In genomic region chr6:14123331-14124105, GRCh38 we compare ENCODE assay signal across 13 cellular contexts. TPM values are rescaled to one million over a fixed set of nuclear protein-coding genes. Genes with fewer than 3 reads are reported as not detected.
DNase-seq lines count a peak whose midpoint lies in the region; ATAC-seq and TF ChIP-seq lines count a peak whose summit lies in the region.
"Had no signal": no experiment of that assay in that cellular context is flagged by ENCODE, and none has a peak within 500 bp of the region (broad histone marks: within the 10 kb centered on the region; RNA-seq: fewer than 3 reads in every experiment).

No MANE protein-coding gene starts in this region.

- peak; percentile 47 for DNase-seq in GM03348 (ENCODE audit: low spot score)
- peak; percentile 77 for DNase-seq in NOMO-1 treated with DMSO at 0.1 percent for 48 hours (lab: John Stamatoyannopoulos, UW; ENCODE audit: unreplicated experiment)
- DNase-seq in sciatic nerve (ENCODE audit: low spot score): no peak
- no peak for DNase-seq in mesendoderm
- no peak for DNase-seq in transverse colon
- DNase-seq: activated CD4-positive, alpha-beta T cell treated with anti-CD3 and anti-CD28 coated beads, Interleukin-2, amount 50 U/mL, for 1 hour; endodermal cell; hypothalamus; NCI-H2227 treated with DMSO at 0.1 percent for 48 hours; small intestine had no signal

- no peak overlapping the region for H3K4ac ChIP-seq in mesendoderm (ENCODE audit: low read depth, low read length)

- no peak for TF ChIP-seq CTCF in transverse colon (IDR thresholded peaks at IDR 0.05)

- no peak overlapping the region for H3K4me2 ChIP-seq in mesendoderm (ENCODE audit: low read length)

- H3K27me3 ChIP-seq in mesendoderm (ENCODE audit: insufficient read depth, low read length, poor library complexity) (no peaks in the 10 kb centered on the region), transverse colon (no peaks in the 10 kb centered on the region)
- H3K27me3 ChIP-seq: SJSA1 had no signal

- peaks cover 71% of the 10 kb centered on the region for H3K4me1 Mint-ChIP-seq in dendritic cell treated with granulocyte-macrophage colony-stimulating factor and Interleukin-4, amounts not matched to agents 40 ng/mL and 50 ng/mL, for 4 days (ENCODE audit: low read depth)

- H4K5ac ChIP-seq in mesendoderm (ENCODE audit: low read length): no peak overlapping the region

- no peak overlapping the region for H3K23ac ChIP-seq in mesendoderm (ENCODE audit: low read length)

- no peaks in the 10 kb centered on the region for H3K79me2 ChIP-seq in mesendoderm (ENCODE audit: control insufficient read depth, insufficient read depth, low read length)

- H4K8ac ChIP-seq in mesendoderm (ENCODE audit: low read depth, low read length): no peak overlapping the region

- H3K4me3 Mint-ChIP-seq in dendritic cell treated with granulocyte-macrophage colony-stimulating factor and Interleukin-4, amounts not matched to agents 40 ng/mL and 50 ng/mL, for 4 days: peak overlapping the region; percentile 64
- H3K4me3 Mint-ChIP-seq: endodermal cell had no signal

- H3K27ac ChIP-seq in mesendoderm (ENCODE audit: low read depth, low read length) (no peak overlapping the region), transverse colon (peak overlapping the region in 1 of 4 donors; percentile 17)
- H3K27ac ChIP-seq: SJSA1 had no signal

- no peak overlapping the region for H2AK5ac ChIP-seq in mesendoderm (ENCODE audit: low read length)

- in situ Hi-C loops in transverse colon (cut with MboI; ENCODE audit: low pct_ligation_motif_present in 1 of 4, low pct_unique_long_range_greater_than_20kb in 1 of 4, low sequenced_read_pairs in 3 of 4): no loop called here

- H3K27me3 Mint-ChIP-seq in dendritic cell treated with granulocyte-macrophage colony-stimulating factor and Interleukin-4, amounts not matched to agents 40 ng/mL and 50 ng/mL, for 4 days: no peaks in the 10 kb centered on the region

- no peak overlapping the region for H2BK120ac ChIP-seq in mesendoderm (ENCODE audit: low read depth, low read length)

- H3K4me1 ChIP-seq in mesendoderm (ENCODE audit: control insufficient read depth, low read depth, low read length) (no peaks in the 10 kb centered on the region), transverse colon (peaks cover 0 to 16% (median 8%) of the 10 kb centered on the region in 4 donors)
- H3K4me1 ChIP-seq: SJSA1 had no signal

- H3K27ac Mint-ChIP-seq in dendritic cell treated with granulocyte-macrophage colony-stimulating factor and Interleukin-4, amounts not matched to agents 40 ng/mL and 50 ng/mL, for 4 days: peak overlapping the region; percentile 96
- H3K27ac Mint-ChIP-seq: endodermal cell had no signal

- no peak for TF ChIP-seq POLR2A in transverse colon (IDR thresholded peaks at IDR 0.05)

- H3K36me3 ChIP-seq in mesendoderm (ENCODE audit: control insufficient read depth, insufficient read depth, low read length) (no peaks in the 10 kb centered on the region), transverse colon (no peaks in the 10 kb centered on the region)
- H3K36me3 ChIP-seq: SJSA1 had no signal

- no peak for TF ChIP-seq EP300 in transverse colon (IDR thresholded peaks at IDR 0.05; ENCODE audit: low read depth)

- H3K18ac ChIP-seq in mesendoderm (ENCODE audit: low read length): no peak overlapping the region

- H3K9ac ChIP-seq in mesendoderm (ENCODE audit: low read length): no peak overlapping the region

- H3K36me3 Mint-ChIP-seq in dendritic cell treated with granulocyte-macrophage colony-stimulating factor and Interleukin-4, amounts not matched to agents 40 ng/mL and 50 ng/mL, for 4 days (ENCODE audit: low read depth): peaks cover 60% of the 10 kb centered on the region

- no peak overlapping the region for H2BK5ac ChIP-seq in mesendoderm (ENCODE audit: low read length)

- H3K56ac ChIP-seq in mesendoderm (ENCODE audit: low read length): no peak overlapping the region

- H3K4me3 ChIP-seq in mesendoderm (ENCODE audit: low read length) (no peak overlapping the region), transverse colon (no peak overlapping the region)
- H3K4me3 ChIP-seq: SJSA1 had no signal

- H3K9me3 Mint-ChIP-seq in dendritic cell treated with granulocyte-macrophage colony-stimulating factor and Interleukin-4, amounts not matched to agents 40 ng/mL and 50 ng/mL, for 4 days: no peaks in the 10 kb centered on the region
- H3K9me3 Mint-ChIP-seq: endodermal cell had no signal

- intact Hi-C loops in dendritic cell treated with granulocyte-macrophage colony-stimulating factor and Interleukin-4, amounts not matched to agents 40 ng/mL and 50 ng/mL, for 4 days (cut with micrococcal nuclease): no loop called here
- intact Hi-C loops in sciatic nerve (cut with DNase I): no loop called here
- intact Hi-C loops in transverse colon (cut with DNase I; ENCODE audit: low total_unique reads): no loop called here

- no peaks in the 10 kb centered on the region for H3K9me3 ChIP-seq in transverse colon
- H3K9me3 ChIP-seq: SJSA1 had no signal

- ATAC-seq in sciatic nerve (peak; percentile 60), HG03135 (IDR thresholded peaks at IDR 0.05; ENCODE audit: unreplicated experiment) (no peak)

- no peak overlapping the region for H2BK15ac ChIP-seq in mesendoderm (replicated peaks; ENCODE audit: low read depth)

- WGBS in mesendoderm (ENCODE audit: extremely low coverage, insufficient coverage, low lambda C conversion rate): no CpG with 5 or more reads among the region's 7 CpGs
- 86 to 100% methylated on average over 4 to 7 of the region's 7 CpGs for WGBS in transverse colon (ENCODE audit: low coverage in 1 of 2), 2 donors

- H3K79me1 ChIP-seq in mesendoderm (ENCODE audit: low read length): no peaks in the 10 kb centered on the region

RNA-seq across cellular contexts. Expression of gene CD83, which starts 5.9 kb away (rescaled TPM):
- total RNA-seq in sciatic nerve: 22.3 TPM
- 5.4 TPM for polyA plus RNA-seq in mesendoderm (2013, experiment 1 of 2)
- 5.3 TPM for polyA plus RNA-seq in mesendoderm (2013, experiment 2 of 2)
- total RNA-seq in transverse colon: 1 to 10 TPM in 3 of 4 donors, under 1 TPM in 1; 0.82 to 4.8 (median 2.1) TPM

Comparison
In these comparisons a context has a peak if more than half of its experiments do, and no peak if none do; other contexts are left out.
1. DNase-seq: peak in GM03348 (single experiment) and NOMO-1 treated with DMSO at 0.1 percent for 48 hours (single experiment); none in sciatic nerve (single experiment), mesendoderm (single experiment) and transverse colon (single experiment).